Comparison of ENCODE assay signal across 22 cellular contexts in genomic region chr10:88163572-88163971, GRCh38.
"Had no signal": no experiment of that assay in that cellular context is flagged by ENCODE, and none has a peak within 500 bp of the region (broad histone marks: within the 10 kb centered on the region; RNA-seq: fewer than 3 reads in every experiment).

No MANE protein-coding gene starts in this region.

- ATAC-seq: gastroesophageal sphincter; right lobe of liver; stimulated activated memory B cell treated with anti-CD40 and anti-IgM and Interleukin-4, amounts not matched to agents 10 μg/mL and 1 μg/mL and 100 μg/mL, for 72 hours had no signal

- H3K36me3 ChIP-seq: colonic mucosa, esophagus squamous epithelium, gastroesophageal sphincter, right lobe of liver, stomach, suprapubic skin, transverse colon had no signal

- H3K27ac Mint-ChIP-seq: activated CD4-positive, alpha-beta memory T cell treated with anti-CD3 and anti-CD28 coated beads for 36 hours; endodermal cell; naive thymus-derived CD4-positive, alpha-beta T cell; T-helper 1 cell treated with Interleukin-12 subunit alpha and Interleukin-12 subunit beta and Interleukin-4 antibody, amounts not matched to agents 30 μg/mL and 1 μg/mL, for 36 hours had no signal

- H3K4me1 ChIP-seq: right lobe of liver had no signal

- H3K9me3 ChIP-seq: colonic mucosa, esophagus squamous epithelium, gastroesophageal sphincter, right lobe of liver, suprapubic skin, transverse colon had no signal

- H3K27me3 ChIP-seq: colonic mucosa, esophagus squamous epithelium, gastroesophageal sphincter, right lobe of liver, stomach, suprapubic skin, transverse colon had no signal

- H3K27ac ChIP-seq: colonic mucosa, esophagus squamous epithelium, right lobe of liver, stomach, suprapubic skin, transverse colon had no signal

- H3K36me3 Mint-ChIP-seq: stimulated activated memory B cell treated with anti-CD40 and anti-IgM and Interleukin-4, amounts not matched to agents 10 μg/mL and 1 μg/mL and 100 μg/mL, for 72 hours had no signal

- H3K4me3 Mint-ChIP-seq: activated CD4-positive, alpha-beta memory T cell treated with anti-CD3 and anti-CD28 coated beads for 36 hours; central memory CD8-positive, alpha-beta T cell; endodermal cell; naive thymus-derived CD4-positive, alpha-beta T cell; neural crest cell; stimulated activated memory B cell treated with anti-CD40 and anti-IgM and Interleukin-4, amounts not matched to agents 10 μg/mL and 1 μg/mL and 100 μg/mL, for 72 hours; T-helper 1 cell treated with Interleukin-12 subunit alpha and Interleukin-12 subunit beta and Interleukin-4 antibody, amounts not matched to agents 30 μg/mL and 1 μg/mL, for 36 hours had no signal

- H3K27me3 Mint-ChIP-seq: activated CD4-positive, alpha-beta memory T cell treated with anti-CD3 and anti-CD28 coated beads for 36 hours; central memory CD8-positive, alpha-beta T cell; naive thymus-derived CD4-positive, alpha-beta T cell; stimulated activated memory B cell treated with anti-CD40 and anti-IgM and Interleukin-4, amounts not matched to agents 10 μg/mL and 1 μg/mL and 100 μg/mL, for 72 hours had no signal

- DNase-seq: activated CD4-positive, alpha-beta memory T cell treated with anti-CD3 and anti-CD28 coated beads for 36 hours; activated CD4-positive, alpha-beta T cell treated with anti-CD3 and anti-CD28 coated beads for 48 hours; activated effector memory CD4-positive, alpha-beta T cell treated with anti-CD3 and anti-CD28 coated beads, Interleukin-2, amount 50 U/mL, for 16 hours; activated naive CD4-positive, alpha-beta T cell treated with anti-CD3 and anti-CD28 coated beads, Interleukin-2, amount 50 U/mL, for 16 hours; aorta; colonic mucosa; endodermal cell; esophagus squamous epithelium; head of caudate nucleus; hypothalamus; naive thymus-derived CD4-positive, alpha-beta T cell; occipital lobe; right lobe of liver; stomach; transverse colon had no signal

- H3K4me3 ChIP-seq: colonic mucosa, esophagus squamous epithelium, gastroesophageal sphincter, right lobe of liver, skin epidermis, stomach, suprapubic skin, transverse colon had no signal

- H3K9me3 Mint-ChIP-seq: central memory CD8-positive, alpha-beta T cell had no signal
